Comparison of ENCODE assay signal across 8 cellular contexts in the genomic region with DNA sequence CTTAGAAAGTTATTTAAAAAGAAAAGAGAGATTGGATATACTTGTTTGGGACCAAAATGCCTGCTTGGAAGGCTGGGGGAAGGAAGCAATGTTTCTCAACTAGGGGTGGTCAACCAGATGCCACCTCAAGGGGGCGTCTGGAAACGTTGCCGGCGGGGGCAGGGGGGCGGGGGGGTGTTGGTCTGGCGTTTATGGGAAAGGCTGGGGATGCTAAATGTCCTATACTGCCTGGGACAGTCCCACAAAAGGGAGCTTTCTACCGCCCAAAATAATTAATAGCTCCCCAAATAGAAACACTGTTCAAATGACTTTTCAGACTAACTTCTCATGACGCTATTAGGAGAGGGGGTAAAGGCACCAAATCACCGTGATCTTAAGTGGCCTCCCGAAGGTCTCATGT. TPM values are rescaled to one million over a fixed set of nuclear protein-coding genes. Genes with fewer than 3 reads are reported as not detected.
DNase-seq lines count a peak whose midpoint lies in the region; ATAC-seq and TF ChIP-seq lines count a peak whose summit lies in the region.

No MANE protein-coding gene starts in this region.

- TF ChIP-seq CTCF in fibroblast of villous mesenchyme (IDR thresholded peaks at IDR 0.05; ENCODE audit: insufficient read depth, low read depth, low read length), result peak; percentile 37

- H3K36me3 ChIP-seq in SK-N-MC (ENCODE audit: insufficient read depth, low read length), result peaks cover 59% of the 10 kb centered on the region

- no peak for ATAC-seq in GM21515 (IDR thresholded peaks at IDR 0.05; ENCODE audit: unreplicated experiment)
- no peak for ATAC-seq in GM21723 (IDR thresholded peaks at IDR 0.05; ENCODE audit: unreplicated experiment)
- no peak for ATAC-seq in GM21529 (IDR thresholded peaks at IDR 0.05; ENCODE audit: unreplicated experiment)

- no peaks in the 10 kb centered on the region for H3K9me3 ChIP-seq in SK-N-MC (ENCODE audit: low read depth, low read length)

- peak overlapping the region; percentile 95 for H3K4me3 ChIP-seq in SK-N-MC
- peak overlapping the region; percentile 87 for H3K4me3 ChIP-seq in fibroblast of villous mesenchyme (ENCODE audit: low read depth, low read length)

- peak overlapping the region; percentile 69 for H3K9ac ChIP-seq in SK-N-MC (ENCODE audit: insufficient read length)

- H3K27ac ChIP-seq in SK-N-MC, result no peak overlapping the region

- DNase-seq in 8988T (peak; percentile 63), EH (ENCODE audit: low read depth) (peak; percentile 28), SK-N-MC (ENCODE audit: low read depth, low spot score) (no peak), fibroblast of villous mesenchyme (ENCODE audit: low read depth) (peak; percentile 31), NCI-H2081 treated with DMSO at 0.1 percent for 48 hours (lab: John Stamatoyannopoulos, UW) (no peak)

RNA-seq across cellular contexts. Expression of gene POLG, which starts 2.2 kb away (rescaled TPM):
- 75.4 and 79.5 TPM in 2 replicates for total RNA-seq in fibroblast of villous mesenchyme

Comparison
In these comparisons a context has a peak if more than half of its experiments do, and no peak if none do; other contexts are left out.
1. DNase-seq: peak in 8988T (single experiment), EH (single experiment) and fibroblast of villous mesenchyme (single experiment); none in SK-N-MC (single experiment) and NCI-H2081 treated with DMSO at 0.1 percent for 48 hours (single experiment).